ENCODE assay signal across 19 cellular contexts in the genomic region with DNA sequence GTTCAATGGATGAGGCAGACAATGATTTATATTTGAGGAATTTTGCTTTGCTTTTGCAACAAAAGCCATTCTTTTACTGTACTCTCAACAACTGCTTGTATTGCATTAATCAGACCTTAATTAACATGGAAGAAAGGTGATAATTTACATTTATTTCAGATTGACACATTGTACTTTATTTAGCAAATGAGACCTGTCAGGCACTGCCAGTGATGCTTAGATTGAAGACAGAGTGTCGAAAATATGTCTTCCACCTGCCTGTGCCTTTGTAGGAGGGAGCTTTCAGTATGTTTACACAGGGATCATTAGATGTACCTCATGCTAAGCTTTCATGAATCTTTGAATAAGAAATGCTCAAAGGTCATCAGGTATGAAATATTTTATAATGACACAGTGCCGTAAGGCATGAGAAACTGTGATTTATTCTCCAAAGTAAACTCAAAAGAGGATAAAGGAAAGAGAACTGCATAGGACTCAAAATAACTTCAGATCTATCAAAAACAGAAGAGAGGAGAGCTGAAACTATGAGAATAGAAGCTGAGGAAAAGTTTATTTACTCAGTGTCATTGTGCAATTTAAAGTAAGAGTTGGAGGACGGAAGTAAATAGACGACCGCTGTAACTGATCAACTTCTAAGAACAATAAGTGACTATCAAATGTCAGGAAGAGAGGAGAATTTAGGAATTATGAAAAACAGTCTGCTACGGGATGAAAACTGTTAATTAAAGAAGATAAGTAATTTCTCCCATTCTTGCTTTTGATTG. TPM values are rescaled to one million over a fixed set of nuclear protein-coding genes. Genes with fewer than 3 reads are reported as not detected.
A peak's percentile ranks its signal among the peaks of the same experiment; 100 is the strongest.
DNase-seq lines count a peak whose midpoint lies in the region; ATAC-seq and TF ChIP-seq lines count a peak whose summit lies in the region.
"Had no signal": no experiment of that assay in that cellular context is flagged by ENCODE, and none has a peak within 500 bp of the region (broad histone marks: within the 10 kb centered on the region; RNA-seq: fewer than 3 reads in every experiment).

No MANE protein-coding gene starts in this region.

- peaks cover 30% of the 10 kb centered on the region for H3K36me3 Mint-ChIP-seq in WTC11
- H3K36me3 Mint-ChIP-seq in nephron progenitor cell (ENCODE audit: low read depth): no peaks in the 10 kb centered on the region
- H3K36me3 Mint-ChIP-seq: CD4-positive, alpha-beta memory T cell had no signal

- H3K27ac Mint-ChIP-seq in WTC11 (peak overlapping the region; percentile 5; the same call in 1 of the 2 replicates), nephron progenitor cell (peak overlapping the region; percentile 6)
- H3K27ac Mint-ChIP-seq: CD4-positive, alpha-beta memory T cell; H9 had no signal

- H3K9me3 Mint-ChIP-seq in WTC11 (peaks cover 23% of the 10 kb centered on the region), nephron progenitor cell (peaks cover 48% of the 10 kb centered on the region)

- no peak for TF ChIP-seq CTCF in WTC11 (IDR thresholded peaks at IDR 0.05)
- TF ChIP-seq CTCF in nephron progenitor cell (IDR thresholded peaks at IDR 0.05): no peak
- TF ChIP-seq CTCF in tibial artery (IDR thresholded peaks at IDR 0.05): no peak

- no peaks in the 10 kb centered on the region for H3K4me1 ChIP-seq in tibial artery
- H3K4me1 ChIP-seq: BLaER1 had no signal

- intact Hi-C loops in tibial artery (cut with DNase I; ENCODE audit: low total_unique reads): no loop called here

- H3K4me1 Mint-ChIP-seq in WTC11 (peaks cover 22% of the 10 kb centered on the region), nephron progenitor cell (peaks cover 15% of the 10 kb centered on the region)
- H3K4me1 Mint-ChIP-seq: CD4-positive, alpha-beta memory T cell had no signal

- CTCF ChIA-PET in WTC11 (lab: Charles Lee): no interaction called here

- H3K27ac ChIP-seq in tibial artery: no peak overlapping the region
- H3K27ac ChIP-seq: BLaER1, SK-N-MC had no signal

- H3K4me3 Mint-ChIP-seq in WTC11 (no peak overlapping the region), nephron progenitor cell (no peak overlapping the region)
- H3K4me3 Mint-ChIP-seq: CD4-positive, alpha-beta memory T cell; H9 had no signal

- POLR2A ChIA-PET in WTC11 (lab: Charles Lee): no interaction called here

- H3K4me3 ChIP-seq in tibial artery: no peak overlapping the region
- H3K4me3 ChIP-seq: BLaER1, SK-N-MC had no signal

- H3K27me3 Mint-ChIP-seq in WTC11 (ENCODE audit: low read depth) (peaks cover 7% of the 10 kb centered on the region; the same call in 1 of the 2 replicates), nephron progenitor cell (ENCODE audit: low read depth, poor library complexity) (no peaks in the 10 kb centered on the region)
- H3K27me3 Mint-ChIP-seq: CD4-positive, alpha-beta memory T cell had no signal

- ATAC-seq in WTC11: no peak
- no peak for ATAC-seq in GM18868 (IDR thresholded peaks at IDR 0.05; ENCODE audit: unreplicated experiment)
- ATAC-seq: Panc1 had no signal

- no peaks in the 10 kb centered on the region for H3K36me3 ChIP-seq in tibial artery
- H3K36me3 ChIP-seq: BLaER1 had no signal

- DNase-seq in DMS53 treated with DMSO at 0.1 percent for 48 hours (lab: John Stamatoyannopoulos, UW; ENCODE audit: unreplicated experiment): peak; percentile 49
- DNase-seq in NCI-H69 (lab: John Stamatoyannopoulos, UW): peak; percentile 99
- DNase-seq in WTC11 (ENCODE audit: low spot score): no peak
- DNase-seq in nephron progenitor cell: no peak
- no peak for DNase-seq in NCI-H1105 (lab: John Stamatoyannopoulos, UW)
- DNase-seq in tibial artery: no peak
- DNase-seq: Calu3; CD4-positive, alpha-beta memory T cell; H9; MM.1S; NCI-H1092; NCI-H146; NCI-H524 had no signal

- peaks cover 0 to 6% (median 0%) of the 10 kb centered on the region in 3 donors for H3K9me3 ChIP-seq in tibial artery

- H3K27me3 ChIP-seq in tibial artery: no peaks in the 10 kb centered on the region
- H3K27me3 ChIP-seq: BLaER1 had no signal

TF ChIP-seq in WTC11, 78 proteins besides CTCF, POLR2A, EP300 and RAD21:
- TF ChIP-seq ATF1 (CRISPR knock-in tag; IDR thresholded peaks at IDR 0.05) (no peak), ZNF138 (CRISPR knock-in tag; conservative IDR thresholded peaks at IDR 0.05) (no peak), CREM (CRISPR knock-in tag; IDR thresholded peaks at IDR 0.05) (no peak), ZNF121 (CRISPR knock-in tag; IDR thresholded peaks at IDR 0.05) (no peak), ETV6 (CRISPR knock-in tag; IDR thresholded peaks at IDR 0.05) (no peak), CDX4 (CRISPR knock-in tag; IDR thresholded peaks at IDR 0.05; ENCODE audit: borderline replicate concordance) (no peak), ZNF317 (CRISPR knock-in tag; IDR thresholded peaks at IDR 0.05; ENCODE audit: borderline replicate concordance, low read depth) (no peak), HMGA2 (CRISPR knock-in tag; IDR thresholded peaks at IDR 0.05) (no peak), ZNF263 (CRISPR knock-in tag; IDR thresholded peaks at IDR 0.05; ENCODE audit: low read depth) (no peak), SMAD4 (CRISPR knock-in tag; IDR thresholded peaks at IDR 0.05) (no peak), ZNF396 (CRISPR knock-in tag; IDR thresholded peaks at IDR 0.05; ENCODE audit: borderline replicate concordance) (no peak), EMX1 (CRISPR knock-in tag; IDR thresholded peaks at IDR 0.05) (no peak), ELF4 (CRISPR knock-in tag; IDR thresholded peaks at IDR 0.05; ENCODE audit: low read depth) (no peak)
- TF ChIP-seq, protein P1, sequence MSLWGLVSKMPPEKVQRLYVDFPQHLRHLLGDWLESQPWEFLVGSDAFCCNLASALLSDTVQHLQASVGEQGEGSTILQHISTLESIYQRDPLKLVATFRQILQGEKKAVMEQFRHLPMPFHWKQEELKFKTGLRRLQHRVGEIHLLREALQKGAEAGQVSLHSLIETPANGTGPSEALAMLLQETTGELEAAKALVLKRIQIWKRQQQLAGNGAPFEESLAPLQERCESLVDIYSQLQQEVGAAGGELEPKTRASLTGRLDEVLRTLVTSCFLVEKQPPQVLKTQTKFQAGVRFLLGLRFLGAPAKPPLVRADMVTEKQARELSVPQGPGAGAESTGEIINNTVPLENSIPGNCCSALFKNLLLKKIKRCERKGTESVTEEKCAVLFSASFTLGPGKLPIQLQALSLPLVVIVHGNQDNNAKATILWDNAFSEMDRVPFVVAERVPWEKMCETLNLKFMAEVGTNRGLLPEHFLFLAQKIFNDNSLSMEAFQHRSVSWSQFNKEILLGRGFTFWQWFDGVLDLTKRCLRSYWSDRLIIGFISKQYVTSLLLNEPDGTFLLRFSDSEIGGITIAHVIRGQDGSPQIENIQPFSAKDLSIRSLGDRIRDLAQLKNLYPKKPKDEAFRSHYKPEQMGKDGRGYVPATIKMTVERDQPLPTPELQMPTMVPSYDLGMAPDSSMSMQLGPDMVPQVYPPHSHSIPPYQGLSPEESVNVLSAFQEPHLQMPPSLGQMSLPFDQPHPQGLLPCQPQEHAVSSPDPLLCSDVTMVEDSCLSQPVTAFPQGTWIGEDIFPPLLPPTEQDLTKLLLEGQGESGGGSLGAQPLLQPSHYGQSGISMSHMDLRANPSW (CRISPR knock-in tag; conservative IDR thresholded peaks at IDR 0.05; ENCODE audit: low read depth): no peak
- TF ChIP-seq, protein P2, sequence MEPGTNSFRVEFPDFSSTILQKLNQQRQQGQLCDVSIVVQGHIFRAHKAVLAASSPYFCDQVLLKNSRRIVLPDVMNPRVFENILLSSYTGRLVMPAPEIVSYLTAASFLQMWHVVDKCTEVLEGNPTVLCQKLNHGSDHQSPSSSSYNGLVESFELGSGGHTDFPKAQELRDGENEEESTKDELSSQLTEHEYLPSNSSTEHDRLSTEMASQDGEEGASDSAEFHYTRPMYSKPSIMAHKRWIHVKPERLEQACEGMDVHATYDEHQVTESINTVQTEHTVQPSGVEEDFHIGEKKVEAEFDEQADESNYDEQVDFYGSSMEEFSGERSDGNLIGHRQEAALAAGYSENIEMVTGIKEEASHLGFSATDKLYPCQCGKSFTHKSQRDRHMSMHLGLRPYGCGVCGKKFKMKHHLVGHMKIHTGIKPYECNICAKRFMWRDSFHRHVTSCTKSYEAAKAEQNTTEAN (CRISPR knock-in tag; IDR thresholded peaks at IDR 0.05): no peak
TF ChIP-seq in WTC11: peak in this region for 0.

RNA-seq across cellular contexts. Expression of gene IZUMO3, which starts 36.8 kb away (rescaled TPM):
- not detected in 3 replicates for total RNA-seq in WTC11 (2021)
- total RNA-seq: A673; Calu3; CD4-positive, alpha-beta memory T cell; H9; LHCN-M2 had no signal

Comparison
In these comparisons a context has a peak if more than half of its experiments do, and no peak if none do; other contexts are left out.
1. DNase-seq: peak in DMS53 treated with DMSO at 0.1 percent for 48 hours (single experiment) and NCI-H69 (single experiment); none in WTC11 (single experiment), nephron progenitor cell (single experiment), NCI-H1105 (single experiment) and tibial artery (0 of 2).